Comparison of ENCODE assay signal across 1 cellular context in the genomic region with DNA sequence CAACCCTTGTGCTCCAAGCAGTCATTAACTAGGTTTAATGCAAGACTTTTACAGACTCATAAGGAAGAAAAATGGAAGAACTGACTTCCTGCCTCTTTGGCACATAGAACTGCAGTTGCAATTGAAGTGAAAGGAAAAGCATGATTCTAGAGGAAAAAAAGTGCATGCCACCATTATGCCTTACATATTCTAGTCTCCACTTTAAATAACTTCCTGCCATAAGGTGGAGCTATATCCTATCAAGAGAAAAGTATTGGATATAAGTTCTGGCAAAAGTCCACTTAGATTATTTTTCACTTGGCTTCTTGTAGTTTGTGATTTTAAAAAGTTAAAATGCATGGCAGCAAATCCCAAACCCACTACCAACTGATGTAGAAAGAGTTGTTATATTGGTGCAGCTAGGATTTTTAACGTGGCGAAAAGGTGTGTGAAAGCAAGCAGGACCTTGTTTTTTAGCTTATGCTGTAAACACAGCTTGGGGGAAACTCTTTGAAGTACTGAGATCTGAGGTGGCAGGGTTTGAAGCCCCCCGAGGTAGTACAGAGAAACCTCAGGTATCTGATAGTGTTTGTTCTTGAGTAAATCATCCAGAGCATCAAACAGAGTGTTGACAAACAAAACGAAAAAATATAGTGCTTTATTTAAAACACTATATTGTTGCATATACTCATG.
TF ChIP-seq lines count a peak whose summit lies in the region.

No MANE protein-coding gene starts in this region.

TF ChIP-seq in GM12878, 131 proteins besides CTCF, POLR2A, EP300 and RAD21:
- TF ChIP-seq SMC3 (IDR thresholded peaks at IDR 0.05; ENCODE audit: borderline replicate concordance, low read length): peak; percentile 10; the same call in 1 of the 2 replicates
- TF ChIP-seq, protein P1, sequence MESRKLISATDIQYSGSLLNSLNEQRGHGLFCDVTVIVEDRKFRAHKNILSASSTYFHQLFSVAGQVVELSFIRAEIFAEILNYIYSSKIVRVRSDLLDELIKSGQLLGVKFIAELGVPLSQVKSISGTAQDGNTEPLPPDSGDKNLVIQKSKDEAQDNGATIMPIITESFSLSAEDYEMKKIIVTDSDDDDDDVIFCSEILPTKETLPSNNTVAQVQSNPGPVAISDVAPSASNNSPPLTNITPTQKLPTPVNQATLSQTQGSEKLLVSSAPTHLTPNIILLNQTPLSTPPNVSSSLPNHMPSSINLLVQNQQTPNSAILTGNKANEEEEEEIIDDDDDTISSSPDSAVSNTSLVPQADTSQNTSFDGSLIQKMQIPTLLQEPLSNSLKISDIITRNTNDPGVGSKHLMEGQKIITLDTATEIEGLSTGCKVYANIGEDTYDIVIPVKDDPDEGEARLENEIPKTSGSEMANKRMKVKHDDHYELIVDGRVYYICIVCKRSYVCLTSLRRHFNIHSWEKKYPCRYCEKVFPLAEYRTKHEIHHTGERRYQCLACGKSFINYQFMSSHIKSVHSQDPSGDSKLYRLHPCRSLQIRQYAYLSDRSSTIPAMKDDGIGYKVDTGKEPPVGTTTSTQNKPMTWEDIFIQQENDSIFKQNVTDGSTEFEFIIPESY (IDR thresholded peaks at IDR 0.05): no peak
